9 cellular contexts compared by ENCODE assay signal in genomic region chr1:7117599-7118281, GRCh38.
DNase-seq lines count a peak whose midpoint lies in the region; ATAC-seq, FAIRE-seq and TF ChIP-seq lines count a peak whose summit lies in the region.
"Had no signal": no experiment of that assay in that cellular context is flagged by ENCODE, and none has a peak within 500 bp of the region (broad histone marks: within the 10 kb centered on the region; RNA-seq: fewer than 3 reads in every experiment).

No MANE protein-coding gene starts in this region.

- no peaks in the 10 kb centered on the region for H3K9me2 ChIP-seq in GM23248 (ENCODE audit: insufficient read depth)

- H3K4me1 ChIP-seq in GM23248 (ENCODE audit: insufficient read depth) (0 out of 2 replicates have a peak, but pooled peaks cover 7% of the 10 kb centered on the region), H1 (replicated peaks in 1 of 4; ENCODE audit: control insufficient read depth in 3 of 4, insufficient read depth in 4 of 4, low read length in 3 of 4) (peaks cover 0 to 4% (median 3%) of the 10 kb centered on the region in 4 experiments; a peak in 5 of 7 replicates), neuronal stem cell (ENCODE audit: control insufficient read depth in 2 of 2, insufficient read depth in 1 of 2, low read depth in 1 of 2, low read length in 2 of 2) (peaks cover 0 to 9% of the 10 kb centered on the region in 2 donors)
- no peaks in the 10 kb centered on the region for H3K4me1 ChIP-seq in naive thymus-derived CD4-positive, alpha-beta T cell (ENCODE audit: control insufficient read depth in 2 of 2, insufficient read depth in 2 of 2, low read length in 2 of 2)

- H4K5ac ChIP-seq in H1 (ENCODE audit: insufficient read length, low read depth, low read length), result no peak overlapping the region

- intact Hi-C loops in naive thymus-derived CD4-positive, alpha-beta T cell (cut with micrococcal nuclease), result no loop called here

- peak in 1 of 2 experiments; percentile 27; a peak in 3 of 4 replicates for TF ChIP-seq RAD21 in H1 (IDR thresholded peaks at IDR 0.05 in 1 of 2, conservative IDR thresholded peaks at IDR 0.05 in 1 of 2; ENCODE audit: low read depth in 2 of 2, low read length in 2 of 2)

- H3K9ac ChIP-seq in GM23248 (peak overlapping the region; percentile 60), H1 (replicated peaks in 1 of 4; ENCODE audit: extremely low read depth in 1 of 4, low read depth in 3 of 4, low read length in 3 of 4) (no peak overlapping the region; a peak in 1 of 7 replicates), neuronal stem cell (ENCODE audit: low read depth, low read length, poor library complexity) (no peak overlapping the region)

- H2AK5ac ChIP-seq in H1 (ENCODE audit: low read depth, low read length), result no peak overlapping the region
- no peak overlapping the region for H2AK5ac ChIP-seq in neuronal stem cell (ENCODE audit: low read depth, low read length)

- H4K20me1 ChIP-seq in GM23248 (ENCODE audit: insufficient read depth), result no peaks in the 10 kb centered on the region
- no peaks in the 10 kb centered on the region for H4K20me1 ChIP-seq in H1 (replicated peaks in 1 of 2; ENCODE audit: control insufficient read depth in 1 of 2, insufficient read depth in 2 of 2, low read length in 2 of 2)

- H3K4ac ChIP-seq in H1 (replicated peaks; ENCODE audit: insufficient read length, low read depth, low read length), result no peak overlapping the region
- H3K4ac ChIP-seq in neuronal stem cell (ENCODE audit: low read length), result no peak overlapping the region

- H3K4me3 ChIP-seq in GM23248, result peak overlapping the region; percentile 65
- peak overlapping the region in 1 of 4 experiments; percentile 15; a peak in 3 of 8 replicates for H3K4me3 ChIP-seq in H1 (ENCODE audit: extremely low read depth in 1 of 4, insufficient read depth in 2 of 4, low read depth in 3 of 4, low read length in 4 of 4)
- H3K4me3 ChIP-seq in neuronal stem cell (ENCODE audit: low read length in 2 of 2), result no peak overlapping the region
- no peak overlapping the region for H3K4me3 ChIP-seq in naive thymus-derived CD4-positive, alpha-beta T cell (ENCODE audit: low read length)

- H3K9me3 Mint-ChIP-seq in naive thymus-derived CD4-positive, alpha-beta T cell, result peaks cover 0 to 37% (median 8%) of the 10 kb centered on the region in 11 donors

- TF ChIP-seq POLR2A in H1 (IDR thresholded peaks at IDR 0.05; ENCODE audit: control extremely low read depth in 1 of 2, low read depth in 2 of 2, low read length in 2 of 2), result no peak

- H3K4me2 ChIP-seq in GM23248 (ENCODE audit: unreplicated experiment) (peak overlapping the region; percentile 70), H1 (ENCODE audit: insufficient read depth in 1 of 2, low read depth in 2 of 2, low read length in 2 of 2) (peak overlapping the region; percentile 22 to 27), neuronal stem cell (ENCODE audit: insufficient read depth, low read length, poor library complexity, severe bottlenecking) (no peak overlapping the region)

- H2BK20ac ChIP-seq in H1 (ENCODE audit: low read length), result 0 out of 2 replicates have a peak overlapping the region, but pooled peaks have one; percentile 1

- H3K23me2 ChIP-seq in H1 (ENCODE audit: low read depth, low read length), result no peaks in the 10 kb centered on the region

- WGBS in GM23248 (ENCODE audit: low coverage in 1 of 2, low lambda C conversion rate in 2 of 2, missing lambda C conversion rate in 2 of 2), 2 experiments, result 0 to 1% methylated on average over 11 of the region's 11 CpGs
- 36% methylated on average over 11 of the region's 11 CpGs; no CpG with 5 or more reads in 1 of the 2 experiments for WGBS in H1 (ENCODE audit: extremely low coverage in 1 of 2, insufficient coverage in 1 of 2, insufficient read length in 1 of 2, insufficient replicate concordance in 2 of 2, low coverage in 1 of 2, low lambda C conversion rate in 2 of 2, missing lambda C conversion rate in 1 of 2), 2 experiments
- WGBS in neuronal stem cell (ENCODE audit: extremely low coverage in 2 of 2, insufficient read length in 2 of 2, insufficient replicate concordance in 1 of 2), 2 donors, result no CpG with 5 or more reads among the region's 11 CpGs

- no peak overlapping the region for H3K23ac ChIP-seq in H1 (ENCODE audit: insufficient read length)
- H3K23ac ChIP-seq in neuronal stem cell (ENCODE audit: low read depth, low read length, poor library complexity), result no peak overlapping the region

- H3K27me3 Mint-ChIP-seq in naive thymus-derived CD4-positive, alpha-beta T cell, result peaks cover 0 to 11% (median 5%) of the 10 kb centered on the region in 5 donors

- peak in 2 of 3 experiments; percentile 11 to 30; a peak in 2 of 4 replicates for TF ChIP-seq CTCF in H1 (IDR thresholded peaks at IDR 0.05; ENCODE audit: control extremely low read depth in 1 of 3, insufficient read depth in 1 of 3, low read depth in 1 of 3, low read length in 3 of 3)

- DNase-seq in GM23248, result peak; percentile 95
- DNase-seq in NCI-H524 (lab: John Stamatoyannopoulos, UW), result peak; percentile 36 to 72
- peak; percentile 5 to 52 for DNase-seq in H1 (ENCODE audit: low read depth in 1 of 2, low spot score in 2 of 2)
- no peak for DNase-seq in neuronal stem cell (ENCODE audit: low spot score)
- DNase-seq in CD1c-positive myeloid dendritic cell (ENCODE audit: extremely low spot score), result no peak
- no peak for DNase-seq in naive thymus-derived CD4-positive, alpha-beta T cell
- no peak for DNase-seq in activated CD4-positive, alpha-beta T cell treated with anti-CD3 and anti-CD28 coated beads, Interleukin-2, amount 50 U/mL, for 1 hour

- in situ Hi-C loops in GM23248 (cut with MboI), result no loop called here

- TF ChIP-seq EP300 in H1 (IDR thresholded peaks at IDR 0.05; ENCODE audit: borderline replicate concordance in 1 of 2, low read depth in 2 of 2, low read length in 2 of 2), result no peak

- H3K27me3 ChIP-seq in GM23248 (replicated peaks; ENCODE audit: insufficient read depth) (no peaks in the 10 kb centered on the region; the same call in 1 of the 2 replicates), H1 (replicated peaks in 1 of 4; ENCODE audit: control insufficient read depth in 3 of 4, extremely low read depth in 1 of 4, insufficient read depth in 3 of 4, low read length in 3 of 4) (no peaks in the 10 kb centered on the region), neuronal stem cell (ENCODE audit: control insufficient read depth in 3 of 3, insufficient read depth in 3 of 3, low read depth in 1 of 3, low read length in 3 of 3) (no peaks in the 10 kb centered on the region)
- no peaks in the 10 kb centered on the region for H3K27me3 ChIP-seq in naive thymus-derived CD4-positive, alpha-beta T cell (ENCODE audit: control insufficient read depth in 2 of 2, insufficient read depth in 2 of 2, low read length in 2 of 2)

- CTCF ChIA-PET in H1 (lab: Charles Lee; ENCODE audit: partially characterized antibody), result interaction anchor here (0.8 to 1.8 kb wide), 8 partner anchors 19 to 75 kb away, joined by 3 to 7 read pairs (median 3); no protein-coding TSS in a partner anchor
- CTCF ChIA-PET in naive thymus-derived CD4-positive, alpha-beta T cell (lab: Charles Lee), result no interaction called here

- H2BK15ac ChIP-seq in H1 (ENCODE audit: low read length), result 0 out of 2 replicates have a peak overlapping the region, but pooled peaks have one; percentile 5
- H2BK15ac ChIP-seq in neuronal stem cell (ENCODE audit: low read length), result no peak overlapping the region

- no peaks in the 10 kb centered on the region for H3K79me2 ChIP-seq in GM23248 (ENCODE audit: insufficient read depth)
- H3K79me2 ChIP-seq in H1 (ENCODE audit: control insufficient read depth in 1 of 2, insufficient read depth in 2 of 2, low read length in 2 of 2), result no peaks in the 10 kb centered on the region

- H3K27ac Mint-ChIP-seq in naive thymus-derived CD4-positive, alpha-beta T cell, result no peak overlapping the region
- H3K27ac Mint-ChIP-seq: stimulated activated naive CD8-positive, alpha-beta T cell treated with anti-CD3 and anti-CD28 coated beads, Interleukin-15, Interleukin-2, amounts not matched to agents 100 ng/mL and 50 ng/mL, for 24 hours had no signal

- H3K9me3 ChIP-seq in GM23248 (ENCODE audit: low read depth) (no peaks in the 10 kb centered on the region), H1 (ENCODE audit: insufficient read depth in 2 of 2, low read depth in 1 of 2, low read length in 1 of 2) (peaks cover 3 to 4% of the 10 kb centered on the region in 2 experiments; a peak in 2 of 4 replicates), neuronal stem cell (replicated peaks in 1 of 2; ENCODE audit: control insufficient read depth in 2 of 2, insufficient read depth in 1 of 2, low read depth in 1 of 2, low read length in 2 of 2) (peaks cover 0 to 2% of the 10 kb centered on the region in 2 donors)
- peaks cover 0 to 6% (median 0%) of the 10 kb centered on the region in 3 experiments for H3K9me3 ChIP-seq in naive thymus-derived CD4-positive, alpha-beta T cell (ENCODE audit: control insufficient read depth in 2 of 3, low read length in 3 of 3)

- ATAC-seq in naive thymus-derived CD4-positive, alpha-beta T cell, result no peak
- no peak for ATAC-seq in GM21515 (IDR thresholded peaks at IDR 0.05; ENCODE audit: unreplicated experiment)

- H3K27ac ChIP-seq in GM23248 (peak overlapping the region; percentile 74), H1 (ENCODE audit: low read depth, low read length) (no peak overlapping the region), neuronal stem cell (replicated peaks; ENCODE audit: low read length) (peak overlapping the region; percentile 72)
- no peak overlapping the region for H3K27ac ChIP-seq in naive thymus-derived CD4-positive, alpha-beta T cell (ENCODE audit: low read depth, low read length)

- no peak overlapping the region for H3K14ac ChIP-seq in H1 (ENCODE audit: insufficient read length)
- no peak overlapping the region for H3K14ac ChIP-seq in neuronal stem cell (ENCODE audit: low read length)

- H3K4me3 Mint-ChIP-seq in naive thymus-derived CD4-positive, alpha-beta T cell, result no peak overlapping the region
- H3K4me3 Mint-ChIP-seq: stimulated activated naive CD8-positive, alpha-beta T cell treated with anti-CD3 and anti-CD28 coated beads, Interleukin-15, Interleukin-2, amounts not matched to agents 100 ng/mL and 50 ng/mL, for 24 hours had no signal

- H3K56ac ChIP-seq in H1 (replicated peaks; ENCODE audit: insufficient read length, low read depth, low read length), result no peak overlapping the region

- H2BK5ac ChIP-seq in H1 (ENCODE audit: low read depth, low read length) (no peak overlapping the region; the same call in 1 of the 2 replicates), neuronal stem cell (ENCODE audit: low read length) (no peak overlapping the region)

- H2BK120ac ChIP-seq in H1 (replicated peaks; ENCODE audit: low read depth, low read length), result no peak overlapping the region
- H2BK120ac ChIP-seq in neuronal stem cell (ENCODE audit: low read depth, low read length), result no peak overlapping the region

- H2AFZ ChIP-seq in GM23248, result peak overlapping the region; percentile 73
- H2AFZ ChIP-seq in H1 (ENCODE audit: low read length), result peak overlapping the region; percentile 71
- peak overlapping the region; percentile 48 for H2AFZ ChIP-seq in neuronal stem cell (ENCODE audit: low read length)

- POLR2A ChIA-PET in H1 (lab: Charles Lee; ENCODE audit: partially characterized antibody), result interaction anchor here (0.6 to 2.3 kb wide), 4 partner anchors 18 to 338 kb away, joined by 3 to 8 read pairs (median 4); no protein-coding TSS in a partner anchor
- POLR2A ChIA-PET in naive thymus-derived CD4-positive, alpha-beta T cell (lab: Charles Lee), result no interaction called here

- H4K8ac ChIP-seq in H1 (ENCODE audit: extremely low read depth, insufficient read depth, low read length) (no peak overlapping the region), neuronal stem cell (ENCODE audit: low read depth, low read length) (no peak overlapping the region)

- 0 out of 2 replicates have a peak, but pooled peaks cover 5% of the 10 kb centered on the region for H3F3A ChIP-seq in GM23248 (ENCODE audit: insufficient read depth)

- no peaks in the 10 kb centered on the region for H3K36me3 ChIP-seq in GM23248 (ENCODE audit: low read depth)
- H3K36me3 ChIP-seq in H1 (ENCODE audit: control insufficient read depth in 2 of 4, insufficient read depth in 4 of 4, low read length in 3 of 4), result no peaks in the 10 kb centered on the region
- no peaks in the 10 kb centered on the region for H3K36me3 ChIP-seq in neuronal stem cell (replicated peaks in 1 of 2; ENCODE audit: control insufficient read depth in 2 of 2, insufficient read depth in 2 of 2, low read length in 2 of 2)
- H3K36me3 ChIP-seq in naive thymus-derived CD4-positive, alpha-beta T cell (ENCODE audit: control insufficient read depth in 2 of 3, insufficient read depth in 3 of 3, low read length in 3 of 3), result no peaks in the 10 kb centered on the region

- H2BK12ac ChIP-seq in H1 (ENCODE audit: low read depth, low read length) (no peak overlapping the region), neuronal stem cell (ENCODE audit: low read length) (no peak overlapping the region)

- H4K91ac ChIP-seq in H1 (replicated peaks; ENCODE audit: insufficient read length, low read length) (no peak overlapping the region), neuronal stem cell (ENCODE audit: low read depth, low read length, poor library complexity) (no peak overlapping the region)

- H3K4me1 Mint-ChIP-seq in naive thymus-derived CD4-positive, alpha-beta T cell, result peaks cover 0 to 1% (median 0%) of the 10 kb centered on the region in 7 donors

- H3K18ac ChIP-seq in H1 (ENCODE audit: extremely low read depth, low read length) (peak overlapping the region; percentile 48; the same call in 1 of the 2 replicates), neuronal stem cell (ENCODE audit: low read length) (peak overlapping the region; percentile 29)

- H3K79me1 ChIP-seq in H1 (ENCODE audit: low read depth, low read length), result no peaks in the 10 kb centered on the region
- no peaks in the 10 kb centered on the region for H3K79me1 ChIP-seq in neuronal stem cell (ENCODE audit: low read depth, low read length)

- peak; percentile 91 for FAIRE-seq in H1 (lab: Jason Lieb, UNC)

- peaks cover 0 to 2% (median 0%) of the 10 kb centered on the region in 5 donors for H3K36me3 Mint-ChIP-seq in naive thymus-derived CD4-positive, alpha-beta T cell

Comparison
In these comparisons a context has a peak if more than half of its experiments do, and no peak if none do; other contexts are left out.
1. DNase-seq: peak in GM23248 (single experiment), NCI-H524 (2 of 2) and H1 (2 of 2); none in neuronal stem cell (single experiment), CD1c-positive myeloid dendritic cell (single experiment), naive thymus-derived CD4-positive, alpha-beta T cell (0 of 9) and activated CD4-positive, alpha-beta T cell treated with anti-CD3 and anti-CD28 coated beads, Interleukin-2, amount 50 U/mL, for 1 hour (single experiment).
2. H3K27ac ChIP-seq: peak in GM23248 (single experiment) and neuronal stem cell (single experiment); none in H1 (single experiment) and naive thymus-derived CD4-positive, alpha-beta T cell (single experiment).
3. Peak in every context shown above with its lines, with median percentiles within 50 percentile points of each other: H2AFZ ChIP-seq.